ENCODE assay signal across 1 cellular context in genomic region chr19:1273263-1274041, GRCh38.
TF ChIP-seq lines count a peak whose summit lies in the region.

No MANE protein-coding gene starts in this region.

TF ChIP-seq in HEK293, 187 proteins besides CTCF, POLR2A, EP300 and RAD21 (continued from another document and continues in another):
- no peak for TF ChIP-seq KLF17 (tag by site-specific recombination; IDR thresholded peaks at IDR 0.05)
- TF ChIP-seq ZNF138 (tag by site-specific recombination; IDR thresholded peaks at IDR 0.05; ENCODE audit: borderline replicate concordance) = no peak
- no peak for TF ChIP-seq ZSCAN18 (tag by site-specific recombination; IDR thresholded peaks at IDR 0.05)
- peak; percentile 34; the same call in 1 of the 2 replicates for TF ChIP-seq ZNF600 (tag by site-specific recombination; IDR thresholded peaks at IDR 0.05)
- TF ChIP-seq FEZF1 (tag by site-specific recombination; IDR thresholded peaks at IDR 0.05) = no peak; the same call in 1 of the 2 replicates
- no peak for TF ChIP-seq ZNF501 (tag by site-specific recombination; IDR thresholded peaks at IDR 0.05)
- TF ChIP-seq ZFP41 (tag by site-specific recombination; IDR thresholded peaks at IDR 0.05; ENCODE audit: borderline replicate concordance) = no peak
- no peak for TF ChIP-seq AEBP2 (tag by site-specific recombination; IDR thresholded peaks at IDR 0.05; ENCODE audit: borderline replicate concordance)
- no peak for TF ChIP-seq ZNF266 (tag by site-specific recombination; IDR thresholded peaks at IDR 0.05; ENCODE audit: low read depth)
- no peak for TF ChIP-seq SP7 (tag by site-specific recombination; IDR thresholded peaks at IDR 0.05)
- no peak for TF ChIP-seq ATF2 (tag by site-specific recombination; IDR thresholded peaks at IDR 0.05; ENCODE audit: low read depth)
- no peak for TF ChIP-seq ZNF16 (tag by site-specific recombination; IDR thresholded peaks at IDR 0.05; ENCODE audit: low read depth)
- peak; percentile 17; the same call in 1 of the 2 replicates for TF ChIP-seq PRDM10 (tag by site-specific recombination; IDR thresholded peaks at IDR 0.05)
- no peak for TF ChIP-seq KLF1 (tag by site-specific recombination; IDR thresholded peaks at IDR 0.05)
- TF ChIP-seq ZNF629 (tag by site-specific recombination; IDR thresholded peaks at IDR 0.05) = no peak; the same call in 1 of the 2 replicates
- no peak for TF ChIP-seq ZNF473 (tag by site-specific recombination; IDR thresholded peaks at IDR 0.05)
- no peak for TF ChIP-seq ZNF670 (tag by site-specific recombination; IDR thresholded peaks at IDR 0.05; ENCODE audit: low read depth)
- TF ChIP-seq ZNF747 (tag by site-specific recombination; IDR thresholded peaks at IDR 0.05) = no peak
- TF ChIP-seq ZNF239 (tag by site-specific recombination; IDR thresholded peaks at IDR 0.05) = no peak
- TF ChIP-seq ZFP69B (tag by site-specific recombination; IDR thresholded peaks at IDR 0.05) = 0 out of 2 replicates have a peak, but pooled peaks have one; percentile 29
- TF ChIP-seq SP2 (tag by site-specific recombination; IDR thresholded peaks at IDR 0.05) = no peak
- TF ChIP-seq ZNF280C (tag by site-specific recombination; IDR thresholded peaks at IDR 0.05) = no peak
- no peak for TF ChIP-seq ZNF18 (tag by site-specific recombination; IDR thresholded peaks at IDR 0.05)
- TF ChIP-seq ZNF791 (tag by site-specific recombination; IDR thresholded peaks at IDR 0.05) = no peak
- TF ChIP-seq PRDM1 (tag by site-specific recombination; IDR thresholded peaks at IDR 0.05) = 0 out of 2 replicates have a peak, but pooled peaks have one; percentile 34
- no peak for TF ChIP-seq ZBTB44 (tag by site-specific recombination; IDR thresholded peaks at IDR 0.05)
- TF ChIP-seq SCRT2 (tag by site-specific recombination; IDR thresholded peaks at IDR 0.05) = no peak
- no peak for TF ChIP-seq KLF7 (tag by site-specific recombination; IDR thresholded peaks at IDR 0.05; ENCODE audit: borderline replicate concordance)
- TF ChIP-seq ZNF513 (tag by site-specific recombination; IDR thresholded peaks at IDR 0.05) = no peak
- TF ChIP-seq ZNF830 (tag by site-specific recombination; IDR thresholded peaks at IDR 0.05; ENCODE audit: low read depth) = no peak
- peak; percentile 31; the same call in 1 of the 2 replicates for TF ChIP-seq PATZ1 (tag by site-specific recombination; IDR thresholded peaks at IDR 0.05)
- 0 out of 2 replicates have a peak, but pooled peaks have one; percentile 12 for TF ChIP-seq ZBTB17 (tag by site-specific recombination; IDR thresholded peaks at IDR 0.05)
- no peak for TF ChIP-seq ZNF362 (tag by site-specific recombination; IDR thresholded peaks at IDR 0.05)
- no peak for TF ChIP-seq ZNF555 (tag by site-specific recombination; conservative IDR thresholded peaks at IDR 0.05)
- no peak for TF ChIP-seq BCL6B (tag by site-specific recombination; IDR thresholded peaks at IDR 0.05)
